ENCODE assay signal across 15 cellular contexts in the genomic region with DNA sequence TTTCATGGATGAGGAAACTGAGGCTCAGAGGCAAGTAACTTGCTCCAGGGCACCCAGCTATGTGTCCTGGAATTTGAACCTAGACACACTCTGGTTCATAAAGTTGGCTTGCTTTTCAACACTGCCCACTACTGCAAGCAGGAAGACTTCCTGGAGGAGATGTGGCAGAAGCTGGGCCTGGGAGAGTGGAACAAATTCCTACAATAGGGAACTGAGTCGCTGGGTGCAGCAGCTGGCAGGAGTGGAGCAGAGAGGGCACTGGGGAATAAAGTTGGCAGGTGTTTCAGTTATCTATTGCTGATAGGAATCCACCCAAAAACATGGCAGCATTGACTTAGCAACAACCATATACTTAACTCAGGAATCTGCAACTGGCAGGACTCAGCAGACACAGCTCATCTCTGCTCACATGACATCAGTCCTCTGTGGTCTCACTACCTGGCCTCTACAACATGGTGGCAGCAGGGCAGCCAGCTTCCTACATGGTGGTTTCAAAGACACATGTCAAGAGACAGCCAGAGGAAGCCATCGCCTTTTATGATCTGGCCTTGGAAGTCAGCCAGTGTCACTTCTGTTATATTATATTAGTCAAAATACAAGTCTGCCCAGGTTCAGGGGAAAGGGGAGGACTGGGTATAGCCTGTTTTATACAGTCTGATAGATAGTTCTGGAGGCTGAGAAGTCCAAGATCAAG. TPM values are rescaled to one million over a fixed set of nuclear protein-coding genes. Genes with fewer than 3 reads are reported as not detected.
DNase-seq lines count a peak whose midpoint lies in the region; ATAC-seq, FAIRE-seq and TF ChIP-seq lines count a peak whose summit lies in the region.
"Had no signal": no experiment of that assay in that cellular context is flagged by ENCODE, and none has a peak within 500 bp of the region (broad histone marks: within the 10 kb centered on the region; RNA-seq: fewer than 3 reads in every experiment).

No MANE protein-coding gene starts in this region.

- peak overlapping the region; percentile 28 for H2AFZ ChIP-seq in GM12878 (ENCODE audit: control insufficient read depth, low read depth, low read length)

- H3K79me2 ChIP-seq in GM12878 (ENCODE audit: control insufficient read depth, insufficient read depth, low read length) = no peaks in the 10 kb centered on the region

- TF ChIP-seq POLR2A in NB4 (IDR thresholded peaks at IDR 0.05; ENCODE audit: extremely low read depth, insufficient read length) = no peak
- TF ChIP-seq POLR2A in GM12878 (IDR thresholded peaks at IDR 0.05; ENCODE audit: low read depth, low read length) = no peak

- H3K9me3 ChIP-seq in GM12878 (replicated peaks; ENCODE audit: control insufficient read depth, insufficient read depth, low read length) = no peaks in the 10 kb centered on the region

- no peaks in the 10 kb centered on the region for H4K20me1 ChIP-seq in GM12878 (ENCODE audit: control insufficient read depth, insufficient read depth)

- no peaks in the 10 kb centered on the region for H3K36me3 ChIP-seq in GM12878 (ENCODE audit: control insufficient read depth in 2 of 2, insufficient read depth in 2 of 2, low read length in 1 of 2)

- no peak for TF ChIP-seq CTCF in NB4 (IDR thresholded peaks at IDR 0.05; ENCODE audit: low read depth, low read length)
- TF ChIP-seq CTCF in GM12878 (IDR thresholded peaks at IDR 0.05 in 2 of 3, conservative IDR thresholded peaks at IDR 0.05 in 1 of 3; ENCODE audit: control insufficient read depth in 2 of 3, extremely low read depth in 1 of 3, insufficient read depth in 1 of 3, low read depth in 3 of 3, low read length in 3 of 3) = no peak

- no peak for TF ChIP-seq EP300 in GM12878 (IDR thresholded peaks at IDR 0.05; ENCODE audit: borderline replicate concordance in 1 of 2, control insufficient read depth in 1 of 2, low read depth in 2 of 2, low read length in 2 of 2)

- WGBS in GM12878 (ENCODE audit: insufficient coverage, insufficient replicate concordance, low lambda C conversion rate, missing lambda C conversion rate) = 36% methylated on average over 2 of the region's 2 CpGs

- in situ Hi-C loops in GM12878 (cut with MboI) = no loop called here

- BruUV-seq in GM12878 (replicated peaks; lab: Mats Ljungman, UMichigan) = no TSS peak

- no peak overlapping the region for H3K9ac ChIP-seq in GM12878 (ENCODE audit: control insufficient read depth, insufficient read depth, low read length)

- SMC1A ChIA-PET in GM12878 (lab: Charles Lee; ENCODE audit: uncharacterized antibody, unreplicated experiment) = interaction anchor here (1.2 kb wide), 1 partner anchor 59 kb away, joined by 3 read pairs; no protein-coding TSS in a partner anchor

- H3K4me3 ChIP-seq in NB4 (ENCODE audit: low read depth, low read length) = no peak overlapping the region
- H3K4me3 ChIP-seq in GM12878 = no peak overlapping the region

- intact Hi-C loops in GM12878 (cut with micrococcal nuclease; ENCODE audit: unreplicated experiment) = loop anchor here (10.0 kb wide), 2 partner anchors 335 to 405 kb away; no protein-coding TSS in a partner anchor

- H3K4me2 ChIP-seq in GM12878 (ENCODE audit: control insufficient read depth, insufficient read depth) = no peak overlapping the region

- ATAC-seq in GM12878 = peak; percentile 54
- ATAC-seq: esophagus mucosa, Right ventricle myocardium inferior had no signal

- FAIRE-seq in GM12878 (lab: Jason Lieb, UNC) = no peak
- FAIRE-seq: A204.1, GM18507 had no signal

- no peaks in the 10 kb centered on the region; a peak in 1 of 4 replicates for H3K27me3 ChIP-seq in GM12878 (replicated peaks in 1 of 2; ENCODE audit: control insufficient read depth in 2 of 2, insufficient read depth in 2 of 2, low read length in 1 of 2)

- H3K27ac ChIP-seq in GM12878 (ENCODE audit: control insufficient read depth, insufficient read depth) = no peak overlapping the region

- DNase-seq in DMS53 (lab: John Stamatoyannopoulos, UW) = peak; percentile 12
- no peak for DNase-seq in DMS53 treated with DMSO at 0.1 percent for 48 hours (lab: John Stamatoyannopoulos, UW; ENCODE audit: unreplicated experiment)
- DNase-seq in NB4 (ENCODE audit: low read depth) = peak; percentile 30
- DNase-seq in GM12878 (ENCODE audit: low read depth, low spot score) = peak; percentile 36
- no peak for DNase-seq in hippocampal formation (lab: John Stamatoyannopoulos, UW)
- no peak for DNase-seq in mucosa of gallbladder (ENCODE audit: low spot score)
- DNase-seq: activated CD4-positive, alpha-beta T cell treated with anti-CD3 and anti-CD28 coated beads for 1 hour; DND-41; NCI-H226 had no signal

- no peaks in the 10 kb centered on the region; the same call in 1 of the 2 replicates for H3K4me1 ChIP-seq in GM12878 (ENCODE audit: control insufficient read depth, insufficient read depth, low read length)

- POLR2A ChIA-PET in GM12878 (lab: Charles Lee) = interaction anchor here (0.6 to 0.7 kb wide), 2 partner anchors 14 to 70 kb away, joined by 3 read pairs; no protein-coding TSS in a partner anchor

- CTCF ChIA-PET in GM12878 (lab: Yijun Ruan, JAX) = interaction anchor here (0.8 to 1.6 kb wide), 4 partner anchors 10 to 113 kb away, joined by 3 to 4 read pairs (median 3); no protein-coding TSS in a partner anchor

- TF ChIP-seq RAD21 in GM12878 (IDR thresholded peaks at IDR 0.05; ENCODE audit: insufficient read depth, low read depth, low read length) = no peak

- RAD21 ChIA-PET in GM12878 (lab: Charles Lee; ENCODE audit: unreplicated experiment) = interaction anchor here (0.8 to 1.1 kb wide), 2 partner anchors 57 to 61 kb away, joined by 3 read pairs; no protein-coding TSS in a partner anchor

RNA-seq across cellular contexts. Expression of gene CARD10, which starts 10.6 kb away (rescaled TPM):
- not detected in 2 replicates for total RNA-seq in GM12878 (2013; cell fraction: nucleolus; rRNA removed)
- total RNA-seq in GM12878 (2014; rRNA removed) = not detected in 2 replicates
- not detected in 2 replicates for total RNA-seq in GM12878 (2014; rRNA removed; fragmentation: Illumina TruSeq; extraction: Trizol)
- 0.08 and 0.21 TPM in 2 replicates for total RNA-seq in GM12878 (2021)
- polyA plus RNA-seq in GM12878 (2011; ENCODE audit: low read depth) = not detected
- polyA plus RNA-seq in GM12878 (2011; rRNA removed) = 0.04 and 0.10 TPM in 2 replicates
- polyA plus RNA-seq in GM12878 (2011; cell fraction: cytosol; rRNA removed) = 0.10 and 0.16 TPM in 2 replicates
- 0.48 and 0.61 TPM in 2 replicates for polyA plus RNA-seq in GM12878 (2011; cell fraction: nucleus; rRNA removed)
- not detected in 2 replicates for polyA plus RNA-seq in GM12878 (2012)
- polyA plus RNA-seq in GM12878 (2014; fragmentation: Illumina TruSeq; extraction: Trizol) = not detected in 2 replicates
- polyA plus RNA-seq in GM12878 (2014; fragmentation: Nextera tagmentation; extraction: Ambion mirVana) = not detected
- 0.10 TPM in 1 of 2 replicates, not detected in the other for polyA plus RNA-seq in GM12878 (2014; rRNA removed)
- not detected for polyA plus RNA-seq in GM12878 (2016; fragmentation: Nextera tagmentation; extraction: Ambion mirVana)
- polyA minus RNA-seq in GM12878 (2011; rRNA and poly(A)+ RNA removed) = 0.10 TPM in 1 of 2 replicates, not detected in the other
- polyA minus RNA-seq in GM12878 (2011; cell fraction: cytosol; rRNA and poly(A)+ RNA removed) = not detected in 2 replicates
- polyA minus RNA-seq in GM12878 (2011; cell fraction: nucleus; rRNA and poly(A)+ RNA removed) = 0.12 and 0.57 TPM in 2 replicates
- 62.8 TPM for total RNA-seq in mucosa of gallbladder
- total RNA-seq: mononuclear cell had no signal

RNA-seq across cellular contexts. Expression of gene CDC42EP1, which starts 30.5 kb away (rescaled TPM):
- not detected in 2 replicates for total RNA-seq in GM12878 (2013; cell fraction: nucleolus; rRNA removed)
- not detected in 2 replicates for total RNA-seq in GM12878 (2014; rRNA removed)
- total RNA-seq in GM12878 (2014; rRNA removed; fragmentation: Illumina TruSeq; extraction: Trizol) = not detected in 2 replicates
- total RNA-seq in GM12878 (2021) = 0.19 and 0.33 TPM in 2 replicates
- not detected for polyA plus RNA-seq in GM12878 (2011; ENCODE audit: low read depth)
- polyA plus RNA-seq in GM12878 (2011; rRNA removed) = not detected in 2 replicates
- not detected in 2 replicates for polyA plus RNA-seq in GM12878 (2011; cell fraction: cytosol; rRNA removed)
- 0.04 and 0.06 TPM in 2 replicates for polyA plus RNA-seq in GM12878 (2011; cell fraction: nucleus; rRNA removed)
- not detected in 2 replicates for polyA plus RNA-seq in GM12878 (2012)
- not detected in 2 replicates for polyA plus RNA-seq in GM12878 (2014; fragmentation: Illumina TruSeq; extraction: Trizol)
- not detected for polyA plus RNA-seq in GM12878 (2014; fragmentation: Nextera tagmentation; extraction: Ambion mirVana)
- 0.04 TPM in 1 of 2 replicates, not detected in the other for polyA plus RNA-seq in GM12878 (2014; rRNA removed)
- under 1 TPM in 1 of 2 experiments, not detected in 1; 0.09 TPM for polyA plus RNA-seq in GM12878 (2016; fragmentation: Nextera tagmentation; extraction: Ambion mirVana)
- polyA minus RNA-seq in GM12878 (2011; rRNA and poly(A)+ RNA removed) = not detected in 2 replicates
- polyA minus RNA-seq in GM12878 (2011; cell fraction: cytosol; rRNA and poly(A)+ RNA removed) = 0.42 and 0.67 TPM in 2 replicates
- 0.19 TPM in 1 of 2 replicates, not detected in the other for polyA minus RNA-seq in GM12878 (2011; cell fraction: nucleus; rRNA and poly(A)+ RNA removed)
- 186 TPM for total RNA-seq in mucosa of gallbladder

RNA-seq across cellular contexts. Expression of gene MFNG, which starts 43.6 kb away (rescaled TPM):
- total RNA-seq in GM12878 (2013; cell fraction: nucleolus; rRNA removed) = 88.8 and 114 TPM in 2 replicates
- total RNA-seq in GM12878 (2014; rRNA removed) (66.5 and 80.0 TPM in 2 replicates), GM12878 (2014; rRNA removed; fragmentation: Illumina TruSeq; extraction: Trizol) (37.0 and 41.4 TPM in 2 replicates), GM12878 (2021) (95.5 and 99.1 TPM in 2 replicates), mucosa of gallbladder (24.2 TPM)
- polyA plus RNA-seq in GM12878 (2011; ENCODE audit: low read depth) = 23.8 TPM
- polyA plus RNA-seq in GM12878 (2011; rRNA removed) (28.6 and 57.0 TPM in 2 replicates), GM12878 (2014; fragmentation: Illumina TruSeq; extraction: Trizol) (14.1 and 36.9 TPM in 2 replicates), GM12878 (2014; fragmentation: Nextera tagmentation; extraction: Ambion mirVana) (10 to 100 TPM; 11.5 to 26.1 TPM), GM12878 (2014; rRNA removed) (88.5 and 91.4 TPM in 2 replicates), GM12878 (2016; fragmentation: Nextera tagmentation; extraction: Ambion mirVana) (100 to 1,000 TPM; 100 to 117 TPM)
- 81.4 and 141 TPM in 2 replicates for polyA plus RNA-seq in GM12878 (2011; cell fraction: cytosol; rRNA removed)
- 101 and 143 TPM in 2 replicates for polyA plus RNA-seq in GM12878 (2011; cell fraction: nucleus; rRNA removed)
- 50.7 and 51.5 TPM in 2 replicates for polyA plus RNA-seq in GM12878 (2012)
- polyA minus RNA-seq in GM12878 (2011; rRNA and poly(A)+ RNA removed) = 31.3 and 61.2 TPM in 2 replicates
- 22.2 and 24.5 TPM in 2 replicates for polyA minus RNA-seq in GM12878 (2011; cell fraction: cytosol; rRNA and poly(A)+ RNA removed)
- polyA minus RNA-seq in GM12878 (2011; cell fraction: nucleus; rRNA and poly(A)+ RNA removed) = 21.4 and 35.7 TPM in 2 replicates

RNA-seq across cellular contexts. Expression of gene LGALS2, which starts 50.1 kb away (rescaled TPM):
- not detected in 2 replicates for total RNA-seq in GM12878 (2013; cell fraction: nucleolus; rRNA removed)
- 0.56 and 0.60 TPM in 2 replicates for total RNA-seq in GM12878 (2014; rRNA removed)
- total RNA-seq in GM12878 (2014; rRNA removed; fragmentation: Illumina TruSeq; extraction: Trizol) = 0.58 and 0.69 TPM in 2 replicates
- 0.67 and 0.85 TPM in 2 replicates for total RNA-seq in GM12878 (2021)
- polyA plus RNA-seq in GM12878 (2011; ENCODE audit: low read depth) = not detected
- 1.2 and 2.7 TPM in 2 replicates for polyA plus RNA-seq in GM12878 (2011; rRNA removed)
- 1.7 TPM in 2 replicates for polyA plus RNA-seq in GM12878 (2011; cell fraction: cytosol; rRNA removed)
- polyA plus RNA-seq in GM12878 (2011; cell fraction: nucleus; rRNA removed) = 0.41 and 0.51 TPM in 2 replicates
- 0.24 and 0.43 TPM in 2 replicates for polyA plus RNA-seq in GM12878 (2012)
- 0.56 TPM in 1 of 2 replicates, not detected in the other for polyA plus RNA-seq in GM12878 (2014; fragmentation: Illumina TruSeq; extraction: Trizol)
- 1 to 10 TPM; 1.8 to 2.9 TPM for polyA plus RNA-seq in GM12878 (2014; fragmentation: Nextera tagmentation; extraction: Ambion mirVana)
- polyA plus RNA-seq in GM12878 (2014; rRNA removed) = 0.77 and 1.9 TPM in 2 replicates
- polyA plus RNA-seq in GM12878 (2016; fragmentation: Nextera tagmentation; extraction: Ambion mirVana) = under 1 TPM in 1 of 2 experiments, not detected in 1; 0.38 TPM
- polyA minus RNA-seq in GM12878 (2011; rRNA and poly(A)+ RNA removed) = 0.46 and 0.95 TPM in 2 replicates
- polyA minus RNA-seq in GM12878 (2011; cell fraction: cytosol; rRNA and poly(A)+ RNA removed) = not detected in 2 replicates
- not detected in 2 replicates for polyA minus RNA-seq in GM12878 (2011; cell fraction: nucleus; rRNA and poly(A)+ RNA removed)
- 776 TPM for total RNA-seq in mucosa of gallbladder
- total RNA-seq: chondrocyte, esophagus mucosa had no signal

Comparison
In these comparisons a context has a peak if more than half of its experiments do, and no peak if none do; other contexts are left out.
1. DNase-seq: peak in DMS53 (single experiment), NB4 (single experiment) and GM12878 (single experiment); none in DMS53 treated with DMSO at 0.1 percent for 48 hours (single experiment), hippocampal formation (0 of 2) and mucosa of gallbladder (single experiment).
2. RNA of gene CARD10, which starts 10.6 kb away (total RNA-seq): 62.8 TPM in mucosa of gallbladder (single experiment); 0.08 to 0.21 TPM in GM12878; every median in the first group is over 10 times any median in the second.
3. RNA of gene CDC42EP1, which starts 30.5 kb away (total RNA-seq): 186 TPM in mucosa of gallbladder (single experiment); 0.19 to 0.33 TPM in GM12878; every median in the first group is over 100 times any median in the second.